38 cellular contexts compared by ENCODE assay signal in genomic region chr4:153912296-153912695, GRCh38.
"Had no signal": no experiment of that assay in that cellular context is flagged by ENCODE, and none has a peak within 500 bp of the region (broad histone marks: within the 10 kb centered on the region; RNA-seq: fewer than 3 reads in every experiment).

No MANE protein-coding gene starts in this region.

- H3K4me1 Mint-ChIP-seq: activated naive CD4-positive, alpha-beta T cell treated with anti-CD3 and anti-CD28 coated beads, Interleukin-2, amount 10 ng/mL, durations not matched to agents 7 days and 5 days; activated T-helper 17 cell treated with anti-CD3 and anti-CD28 coated beads, Interleukin-2, amount 50 U/mL, for 72 hours; brain; central memory CD8-positive, alpha-beta T cell had no signal

- H3K9me3 ChIP-seq: adrenal gland, ascending aorta, body of pancreas, breast epithelium had no signal

- H3K4me3 ChIP-seq: adrenal gland, ascending aorta, body of pancreas, breast epithelium, cardiac muscle cell had no signal

- H3K9me3 Mint-ChIP-seq: activated naive CD4-positive, alpha-beta T cell treated with anti-CD3 and anti-CD28 coated beads for 36 hours; activated naive CD4-positive, alpha-beta T cell treated with anti-CD3 and anti-CD28 coated beads, Interleukin-2, amount 10 ng/mL, durations not matched to agents 7 days and 5 days; activated T-cell treated with anti-CD3 and anti-CD28 coated beads, Interleukin-2, amount 50 U/mL, for 24 hours; activated T-cell treated with anti-CD3 and anti-CD28 coated beads, Interleukin-2, amount 50 U/mL, for 4 hours; activated T-cell treated with anti-CD3 and anti-CD28 coated beads, Interleukin-2, amount 50 U/mL, for 72 hours; activated T-helper 1 cell treated with anti-CD3 and anti-CD28 coated beads, Interleukin-12 subunit alpha, Interleukin-12 subunit beta, Interleukin-2, Interleukin-4 antibody, amounts not matched to agents 30 ng/mL and 10 ng/mL and 1 ng/mL, durations not matched to agents 14 hours and 24 hours and 36 hours; activated T-helper 17 cell treated with anti-CD3 and anti-CD28 coated beads, Interleukin-2, amount 50 U/mL, for 72 hours; activated T-helper 2 cell treated with anti-CD3 and anti-CD28 coated beads, Interferon-gamma antibody, Interleukin-2, Interleukin-4, amounts not matched to agents 10 μg/mL and 5 μg/mL and 100 μg/mL, durations not matched to agents 14 hours and 24 hours and 36 hours; brain; central memory CD8-positive, alpha-beta T cell had no signal

- H3K36me3 Mint-ChIP-seq: activated naive CD4-positive, alpha-beta T cell treated with anti-CD3 and anti-CD28 coated beads, Interleukin-2, amount 10 ng/mL, durations not matched to agents 7 days and 5 days; activated naive CD8-positive, alpha-beta T cell treated with anti-CD3 and anti-CD28 coated beads for 36 hours; brain had no signal

- H3K36me3 ChIP-seq: adrenal gland, ascending aorta, brain microvascular endothelial cell, breast epithelium, cardiac muscle cell had no signal

- ATAC-seq: activated naive CD4-positive, alpha-beta T cell treated with anti-CD3 and anti-CD28 coated beads, Interleukin-2, amount 50 U/mL, for 72 hours; activated naive CD8-positive, alpha-beta T cell treated with anti-CD3 and anti-CD28 coated beads, Interleukin-2, amount 50 U/mL, for 24 hours; activated T-cell treated with anti-CD3 and anti-CD28 coated beads, Interleukin-2, amount 50 U/mL, for 4 hours; activated T-cell treated with anti-CD3 and anti-CD28 coated beads, Interleukin-2, amount 50 U/mL, for 72 hours; activated T-helper 17 cell treated with anti-CD3 and anti-CD28 coated beads, Interleukin-2, amount 50 U/mL, for 72 hours; body of pancreas had no signal

- DNase-seq: activated effector memory CD4-positive, alpha-beta T cell treated with anti-CD3 and anti-CD28 coated beads, Interleukin-2, amount 50 U/mL, for 16 hours; activated effector memory CD4-positive, alpha-beta T cell treated with Interleukin-2 at 50 U/mL for 16 hours; activated gamma-delta T cell; activated gamma-delta T cell treated with Interleukin-2 at 50 U/mL for 16 hours; activated naive CD4-positive, alpha-beta T cell; activated naive CD4-positive, alpha-beta T cell treated with anti-CD3 and anti-CD28 coated beads for 36 hours; activated naive CD4-positive, alpha-beta T cell treated with anti-CD3 and anti-CD28 coated beads, Interleukin-2, amount 10 ng/mL, durations not matched to agents 7 days and 5 days; activated naive CD4-positive, alpha-beta T cell treated with anti-CD3 and anti-CD28 coated beads, Interleukin-2, amount 50 U/mL, for 16 hours; activated naive CD4-positive, alpha-beta T cell treated with Interleukin-2 at 50 U/mL for 16 hours; activated naive CD8-positive, alpha-beta T cell treated with anti-CD3 and anti-CD28 coated beads for 36 hours; activated naive CD8-positive, alpha-beta T cell treated with anti-CD3 and anti-CD28 coated beads, Interleukin-2, amount 10 ng/mL, durations not matched to agents 7 days and 5 days; activated naive CD8-positive, alpha-beta T cell treated with anti-CD3 and anti-CD28 coated beads, Interleukin-2, amount 50 U/mL, for 24 hours; activated T-cell treated with anti-CD3 and anti-CD28 coated beads for 4 hours; activated T-cell treated with anti-CD3 and anti-CD28 coated beads, Interleukin-2, amount 50 U/mL, for 1 hour; activated T-cell treated with anti-CD3 and anti-CD28 coated beads, Interleukin-2, amount 50 U/mL, for 24 hours; activated T-cell treated with anti-CD3 and anti-CD28 coated beads, Interleukin-2, amount 50 U/mL, for 4 hours; activated T-cell treated with anti-CD3 and anti-CD28 coated beads, Interleukin-2, amount 50 U/mL, for 48 hours; activated T-cell treated with anti-CD3 and anti-CD28 coated beads, Interleukin-2, amount 50 U/mL, for 72 hours; adrenal gland; amniotic stem cell; amygdala; anterior cingulate cortex; body of pancreas; brain microvascular endothelial cell; caudate nucleus; central memory CD4-positive, alpha-beta T cell; cerebellar nuclear complex had no signal

- H3K4me3 Mint-ChIP-seq: activated naive CD4-positive, alpha-beta T cell treated with anti-CD3 and anti-CD28 coated beads for 36 hours; activated naive CD4-positive, alpha-beta T cell treated with anti-CD3 and anti-CD28 coated beads, Interleukin-2, amount 10 ng/mL, durations not matched to agents 7 days and 5 days; activated naive CD4-positive, alpha-beta T cell treated with anti-CD3 and anti-CD28 coated beads, Interleukin-2, amount 50 U/mL, for 24 hours; activated naive CD8-positive, alpha-beta T cell; activated naive CD8-positive, alpha-beta T cell treated with anti-CD3 and anti-CD28 coated beads for 36 hours; activated naive CD8-positive, alpha-beta T cell treated with anti-CD3 and anti-CD28 coated beads, Interleukin-2, amount 10 ng/mL, durations not matched to agents 7 days and 5 days; activated naive CD8-positive, alpha-beta T cell treated with anti-CD3 and anti-CD28 coated beads, Interleukin-2, amount 50 U/mL, for 24 hours; activated T-cell treated with anti-CD3 and anti-CD28 coated beads, Interleukin-2, amount 50 U/mL, for 24 hours; activated T-cell treated with anti-CD3 and anti-CD28 coated beads, Interleukin-2, amount 50 U/mL, for 4 hours; activated T-cell treated with anti-CD3 and anti-CD28 coated beads, Interleukin-2, amount 50 U/mL, for 72 hours; activated T-helper 1 cell treated with anti-CD3 and anti-CD28 coated beads, Interleukin-12 subunit alpha, Interleukin-12 subunit beta, Interleukin-2, Interleukin-4 antibody, amounts not matched to agents 30 ng/mL and 10 ng/mL and 1 ng/mL, durations not matched to agents 14 hours and 24 hours and 36 hours; activated T-helper 17 cell treated with anti-CD3 and anti-CD28 coated beads, Interleukin-2, amount 50 U/mL, for 72 hours; brain; central memory CD8-positive, alpha-beta T cell had no signal

- H3K4me1 ChIP-seq: adrenal gland, body of pancreas, breast epithelium had no signal

- H3K27ac Mint-ChIP-seq: activated naive CD4-positive, alpha-beta T cell treated with anti-CD3 and anti-CD28 coated beads for 36 hours; activated naive CD4-positive, alpha-beta T cell treated with anti-CD3 and anti-CD28 coated beads, Interleukin-2, amount 10 ng/mL, durations not matched to agents 7 days and 5 days; activated naive CD4-positive, alpha-beta T cell treated with anti-CD3 and anti-CD28 coated beads, Interleukin-2, amount 50 U/mL, for 24 hours; activated naive CD4-positive, alpha-beta T cell treated with anti-CD3 and anti-CD28 coated beads, Interleukin-2, amount 50 U/mL, for 72 hours; activated naive CD8-positive, alpha-beta T cell; activated naive CD8-positive, alpha-beta T cell treated with anti-CD3 and anti-CD28 coated beads for 36 hours; activated naive CD8-positive, alpha-beta T cell treated with anti-CD3 and anti-CD28 coated beads, Interleukin-2, amount 10 ng/mL, durations not matched to agents 7 days and 5 days; activated naive CD8-positive, alpha-beta T cell treated with anti-CD3 and anti-CD28 coated beads, Interleukin-2, amount 50 U/mL, for 24 hours; activated T-cell treated with anti-CD3 and anti-CD28 coated beads, Interleukin-2, amount 50 U/mL, for 24 hours; activated T-cell treated with anti-CD3 and anti-CD28 coated beads, Interleukin-2, amount 50 U/mL, for 72 hours; activated T-helper 1 cell treated with anti-CD3 and anti-CD28 coated beads, Interleukin-12 subunit alpha, Interleukin-12 subunit beta, Interleukin-2, Interleukin-4 antibody, amounts not matched to agents 30 ng/mL and 10 ng/mL and 1 ng/mL, durations not matched to agents 14 hours and 24 hours and 36 hours; activated T-helper 17 cell treated with anti-CD3 and anti-CD28 coated beads, Interleukin-2, amount 50 U/mL, for 72 hours; activated T-helper 2 cell treated with anti-CD3 and anti-CD28 coated beads, Interferon-gamma antibody, Interleukin-2, Interleukin-4, amounts not matched to agents 10 μg/mL and 5 μg/mL and 100 μg/mL, durations not matched to agents 14 hours and 24 hours and 36 hours; brain had no signal

- H3K27ac ChIP-seq: adrenal gland, ascending aorta, body of pancreas, brain microvascular endothelial cell, breast epithelium, cardiac muscle cell had no signal

- H3K27me3 ChIP-seq: adrenal gland, ascending aorta, body of pancreas, brain microvascular endothelial cell, breast epithelium, cardiac muscle cell had no signal
